Comparison of ENCODE assay signal across 13 cellular contexts in the genomic region with DNA sequence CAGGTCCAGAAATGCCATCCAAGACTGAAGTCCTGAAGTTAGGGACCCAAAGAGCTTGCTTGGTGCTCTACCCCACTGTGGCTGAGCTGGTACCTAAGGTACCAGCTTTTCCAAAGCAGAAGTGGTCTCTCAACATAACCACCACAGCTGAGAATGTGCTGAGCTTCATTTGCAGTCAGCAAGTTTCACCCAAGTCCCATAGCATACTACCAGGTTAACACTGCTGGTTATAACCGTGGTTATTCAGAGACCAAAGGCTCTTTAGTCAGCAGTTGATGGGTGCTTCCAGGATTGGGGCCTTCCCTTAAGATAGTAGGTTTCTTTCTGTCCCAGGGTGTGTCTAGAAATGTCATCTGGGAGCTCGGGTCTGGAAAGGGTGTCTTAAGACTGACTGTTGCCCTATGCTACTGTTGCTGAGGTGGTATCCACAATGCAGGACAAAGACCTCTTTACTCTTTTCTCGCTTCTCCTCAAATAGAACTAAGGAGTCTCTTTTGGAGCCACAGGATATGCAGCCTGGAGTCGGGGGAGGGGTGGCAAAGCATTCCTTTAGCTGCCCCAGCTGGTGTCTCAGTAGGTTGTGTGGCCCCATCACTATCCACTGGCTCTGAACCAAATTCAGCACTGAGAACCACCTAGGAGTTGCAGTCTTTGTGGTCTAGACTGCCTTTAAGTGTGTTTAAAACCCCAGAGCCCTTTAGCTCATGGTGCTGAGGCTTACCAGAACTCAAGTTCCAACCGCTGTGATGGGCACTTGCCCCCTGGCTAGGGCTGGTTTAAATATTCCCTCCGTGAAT.
DNase-seq lines count a peak whose midpoint lies in the region; ATAC-seq, FAIRE-seq and TF ChIP-seq lines count a peak whose summit lies in the region.
"Had no signal": no experiment of that assay in that cellular context is flagged by ENCODE, and none has a peak within 500 bp of the region (broad histone marks: within the 10 kb centered on the region; RNA-seq: fewer than 3 reads in every experiment).

No MANE protein-coding gene starts in this region.

- no peak overlapping the region for H3K4ac ChIP-seq in H1 (replicated peaks; ENCODE audit: insufficient read length, low read depth, low read length)

- no peak overlapping the region for H4K5ac ChIP-seq in H1 (ENCODE audit: insufficient read length, low read depth, low read length)

- H3F3A ChIP-seq in GM23338 (replicated peaks; ENCODE audit: low read depth), result no peaks in the 10 kb centered on the region

- H3K4me3 ChIP-seq in GM23338, result no peak overlapping the region
- H3K4me3 ChIP-seq in NT2/D1 (ENCODE audit: insufficient read length, low read depth), result no peak overlapping the region
- H3K4me3 ChIP-seq in H1 (ENCODE audit: extremely low read depth in 1 of 4, insufficient read depth in 2 of 4, low read depth in 3 of 4, low read length in 4 of 4), result no peak overlapping the region
- H3K4me3 ChIP-seq: BLaER1 treated with 17β-estradiol and CSF1 and Interleukin-3, amounts not matched to agents 10 nM and 100 nM; GM23248; HAP-1 had no signal

- DNase-seq in GM23338 (ENCODE audit: low spot score) (peak; percentile 36), NT2/D1 (ENCODE audit: low read depth, low spot score) (peak; percentile 16), H1 (ENCODE audit: low read depth in 1 of 2, low spot score in 2 of 2) (no peak), myocyte (ENCODE audit: low read depth) (peak; percentile 85), iPS-NIHi11 (ENCODE audit: low spot score) (no peak)
- no peak for DNase-seq in stimulated activated naive CD4-positive, alpha-beta T cell treated with Interleukin-2 at 50 U/mL for 16 hours (lab: John Stamatoyannopoulos, UW)
- no peak for DNase-seq in activated CD4-positive, alpha-beta T cell treated with anti-CD3 and anti-CD28 coated beads for 1 hour
- DNase-seq: ACHN; CD4-positive, CD25-positive, alpha-beta regulatory T cell; GM23248 had no signal

- H3K4me1 Mint-ChIP-seq in GM23338, result peaks cover 7% of the 10 kb centered on the region; the same call in 2 of the 3 replicates
- H3K4me1 Mint-ChIP-seq: CD4-positive, CD25-positive, alpha-beta regulatory T cell had no signal

- POLR2A ChIA-PET in H1 (lab: Charles Lee; ENCODE audit: partially characterized antibody), result no interaction called here

- H3K27ac Mint-ChIP-seq in GM23338, result no peak overlapping the region
- H3K27ac Mint-ChIP-seq: CD4-positive, CD25-positive, alpha-beta regulatory T cell had no signal

- H3K4me2 ChIP-seq in GM23338, result no peak overlapping the region
- H3K4me2 ChIP-seq in H1 (ENCODE audit: insufficient read depth in 1 of 2, low read depth in 2 of 2, low read length in 2 of 2), result no peak overlapping the region
- H3K4me2 ChIP-seq: BLaER1 treated with 17β-estradiol and CSF1 and Interleukin-3, amounts not matched to agents 10 nM and 100 nM had no signal

- ATAC-seq in GM23338 (no peak), GM21423 (IDR thresholded peaks at IDR 0.05; ENCODE audit: unreplicated experiment) (no peak)

- no peak overlapping the region for H2BK5ac ChIP-seq in H1 (ENCODE audit: low read depth, low read length)

- CTCF ChIA-PET in H1 (lab: Charles Lee; ENCODE audit: partially characterized antibody), result no interaction called here

- no peak overlapping the region for H4K8ac ChIP-seq in H1 (ENCODE audit: extremely low read depth, insufficient read depth, low read length)

- H2AFZ ChIP-seq in GM23338, result peak overlapping the region; percentile 86
- peak overlapping the region; percentile 4; the same call in 1 of the 2 replicates for H2AFZ ChIP-seq in H1 (ENCODE audit: low read length)
- H2AFZ ChIP-seq: GM23248 had no signal

- H3K79me1 ChIP-seq in H1 (ENCODE audit: low read depth, low read length), result no peaks in the 10 kb centered on the region

- TF ChIP-seq RAD21 in H1 (IDR thresholded peaks at IDR 0.05 in 1 of 2, conservative IDR thresholded peaks at IDR 0.05 in 1 of 2; ENCODE audit: low read depth in 2 of 2, low read length in 2 of 2), result no peak

- H2BK20ac ChIP-seq in H1 (ENCODE audit: low read length), result no peak overlapping the region

- no peak for FAIRE-seq in H1 (lab: Jason Lieb, UNC)

- no peak overlapping the region for H3K4me3 Mint-ChIP-seq in GM23338
- H3K4me3 Mint-ChIP-seq: CD4-positive, CD25-positive, alpha-beta regulatory T cell had no signal

- H3K79me2 ChIP-seq in GM23338 (replicated peaks; ENCODE audit: insufficient read depth) (no peaks in the 10 kb centered on the region), H1 (ENCODE audit: control insufficient read depth in 1 of 2, insufficient read depth in 2 of 2, low read length in 2 of 2) (no peaks in the 10 kb centered on the region)

- no peaks in the 10 kb centered on the region for H3K9me3 ChIP-seq in NT2/D1 (ENCODE audit: insufficient read depth, low read length)
- H3K9me3 ChIP-seq in H1 (ENCODE audit: insufficient read depth in 2 of 2, low read depth in 1 of 2, low read length in 1 of 2), result no peaks in the 10 kb centered on the region
- H3K9me3 ChIP-seq: BLaER1 treated with 17β-estradiol and CSF1 and Interleukin-3, amounts not matched to agents 10 nM and 100 nM; HAP-1 had no signal

- no peaks in the 10 kb centered on the region; the same call in 2 of the 3 replicates for H3K9me3 Mint-ChIP-seq in GM23338

- 61% methylated on average over 6 of the region's 6 CpGs; no CpG with 5 or more reads in 1 of the 2 experiments for WGBS in H1 (ENCODE audit: extremely low coverage in 1 of 2, insufficient coverage in 1 of 2, insufficient read length in 1 of 2, insufficient replicate concordance in 2 of 2, low coverage in 1 of 2, low lambda C conversion rate in 2 of 2, missing lambda C conversion rate in 1 of 2), 2 experiments

- H3K27ac ChIP-seq in GM23338 (ENCODE audit: low read depth) (no peak overlapping the region), H1 (ENCODE audit: low read depth, low read length) (no peak overlapping the region)
- H3K27ac ChIP-seq: BLaER1 treated with 17β-estradiol and CSF1 and Interleukin-3, amounts not matched to agents 10 nM and 100 nM; GM23248 had no signal

- no peak overlapping the region for H4K91ac ChIP-seq in H1 (replicated peaks; ENCODE audit: insufficient read length, low read length)

- no peak for TF ChIP-seq POLR2A in H1 (IDR thresholded peaks at IDR 0.05; ENCODE audit: control extremely low read depth in 1 of 2, low read depth in 2 of 2, low read length in 2 of 2)

- no peak overlapping the region for H3K9ac ChIP-seq in NT2/D1 (ENCODE audit: insufficient read length, low read depth)
- H3K9ac ChIP-seq in H1 (replicated peaks in 1 of 4; ENCODE audit: extremely low read depth in 1 of 4, low read depth in 3 of 4, low read length in 3 of 4), result no peak overlapping the region
- H3K9ac ChIP-seq: BLaER1 treated with 17β-estradiol and CSF1 and Interleukin-3, amounts not matched to agents 10 nM and 100 nM; GM23248 had no signal

- no peak overlapping the region for H3K23ac ChIP-seq in H1 (ENCODE audit: insufficient read length)

- peaks cover 26% of the 10 kb centered on the region for H3K9me2 ChIP-seq in GM23338 (ENCODE audit: insufficient read depth)

- no peak overlapping the region for H3K56ac ChIP-seq in H1 (replicated peaks; ENCODE audit: insufficient read length, low read depth, low read length)

- H3K4me1 ChIP-seq in GM23338 (ENCODE audit: insufficient read depth), result no peaks in the 10 kb centered on the region
- H3K4me1 ChIP-seq in NT2/D1 (ENCODE audit: insufficient read depth, insufficient read length), result no peaks in the 10 kb centered on the region
- H3K4me1 ChIP-seq in H1 (replicated peaks in 1 of 4; ENCODE audit: control insufficient read depth in 3 of 4, insufficient read depth in 4 of 4, low read length in 3 of 4), result peaks cover 0 to 2% (median 0%) of the 10 kb centered on the region in 4 experiments; a peak in 1 of 7 replicates
- H3K4me1 ChIP-seq: BLaER1 treated with 17β-estradiol and CSF1 and Interleukin-3, amounts not matched to agents 10 nM and 100 nM had no signal

- no peak overlapping the region for H2BK15ac ChIP-seq in H1 (ENCODE audit: low read length)

- H3K27me3 ChIP-seq in GM23338 (ENCODE audit: insufficient read depth) (no peaks in the 10 kb centered on the region), NT2/D1 (ENCODE audit: insufficient read depth, insufficient read length) (no peaks in the 10 kb centered on the region), H1 (replicated peaks in 1 of 4; ENCODE audit: control insufficient read depth in 3 of 4, extremely low read depth in 1 of 4, insufficient read depth in 3 of 4, low read length in 3 of 4) (no peaks in the 10 kb centered on the region)
- H3K27me3 ChIP-seq: BLaER1 treated with 17β-estradiol and CSF1 and Interleukin-3, amounts not matched to agents 10 nM and 100 nM had no signal

- H4K20me1 ChIP-seq in GM23338 (replicated peaks; ENCODE audit: insufficient read depth), result no peaks in the 10 kb centered on the region
- H4K20me1 ChIP-seq in H1 (replicated peaks in 1 of 2; ENCODE audit: control insufficient read depth in 1 of 2, insufficient read depth in 2 of 2, low read length in 2 of 2), result no peaks in the 10 kb centered on the region
- H4K20me1 ChIP-seq: BLaER1 treated with 17β-estradiol and CSF1 and Interleukin-3, amounts not matched to agents 10 nM and 100 nM had no signal

- H2BK120ac ChIP-seq in H1 (replicated peaks; ENCODE audit: low read depth, low read length), result no peak overlapping the region

- H2AK5ac ChIP-seq in H1 (ENCODE audit: low read depth, low read length), result no peak overlapping the region

- TF ChIP-seq CTCF in GM23338 (conservative IDR thresholded peaks at IDR 0.05; ENCODE audit: low read depth in 2 of 2) (no peak), H1 (IDR thresholded peaks at IDR 0.05; ENCODE audit: control extremely low read depth in 1 of 3, insufficient read depth in 1 of 3, low read depth in 1 of 3, low read length in 3 of 3) (no peak)

- H3K27me3 Mint-ChIP-seq in GM23338 (ENCODE audit: insufficient read depth, low read depth, poor library complexity), result peaks cover 1% of the 10 kb centered on the region
- H3K27me3 Mint-ChIP-seq: CD4-positive, CD25-positive, alpha-beta regulatory T cell had no signal

- no peaks in the 10 kb centered on the region for H3K36me3 Mint-ChIP-seq in GM23338 (ENCODE audit: low read depth)
- H3K36me3 Mint-ChIP-seq: CD4-positive, CD25-positive, alpha-beta regulatory T cell had no signal

- no peaks in the 10 kb centered on the region; the same call in 1 of the 2 replicates for H3K23me2 ChIP-seq in H1 (ENCODE audit: low read depth, low read length)

- H3K14ac ChIP-seq in H1 (ENCODE audit: insufficient read length), result no peak overlapping the region

- no peak for TF ChIP-seq EP300 in H1 (IDR thresholded peaks at IDR 0.05; ENCODE audit: borderline replicate concordance in 1 of 2, low read depth in 2 of 2, low read length in 2 of 2)

- no peak overlapping the region for H3K18ac ChIP-seq in H1 (ENCODE audit: extremely low read depth, low read length)

- no peak overlapping the region for H2BK12ac ChIP-seq in H1 (ENCODE audit: low read depth, low read length)

- H3K36me3 ChIP-seq in GM23338 (ENCODE audit: insufficient read depth) (no peaks in the 10 kb centered on the region), NT2/D1 (ENCODE audit: insufficient read depth, insufficient read length, low read length) (no peaks in the 10 kb centered on the region), H1 (ENCODE audit: control insufficient read depth in 2 of 4, insufficient read depth in 4 of 4, low read length in 3 of 4) (no peaks in the 10 kb centered on the region)
- H3K36me3 ChIP-seq: BLaER1 treated with 17β-estradiol and CSF1 and Interleukin-3, amounts not matched to agents 10 nM and 100 nM; HAP-1 had no signal

TF ChIP-seq in H1, 55 proteins besides CTCF, POLR2A, EP300 and RAD21 (continues in another document):
- TF ChIP-seq EZH2 (IDR thresholded peaks at IDR 0.05; ENCODE audit: low read depth, low read length, severe bottlenecking), result no peak

Comparison
In these comparisons a context has a peak if more than half of its experiments do, and no peak if none do; other contexts are left out.
1. DNase-seq: peak in GM23338 (single experiment), NT2/D1 (single experiment) and myocyte (single experiment); none in H1 (0 of 2), iPS-NIHi11 (single experiment), stimulated activated naive CD4-positive, alpha-beta T cell treated with Interleukin-2 at 50 U/mL for 16 hours (single experiment) and activated CD4-positive, alpha-beta T cell treated with anti-CD3 and anti-CD28 coated beads for 1 hour (single experiment).